ENCODE assay signal across 11 cellular contexts in genomic region chr10:8137272-8137680, GRCh38.
DNase-seq lines count a peak whose midpoint lies in the region; ATAC-seq, FAIRE-seq and TF ChIP-seq lines count a peak whose summit lies in the region.
"Had no signal": no experiment of that assay in that cellular context is flagged by ENCODE, and none has a peak within 500 bp of the region (broad histone marks: within the 10 kb centered on the region; RNA-seq: fewer than 3 reads in every experiment).

No MANE protein-coding gene starts in this region.

- H3K79me2 ChIP-seq in H1 (ENCODE audit: control insufficient read depth in 1 of 2, insufficient read depth in 2 of 2, low read length in 2 of 2) = no peaks in the 10 kb centered on the region

- no peak overlapping the region for H3K4me3 ChIP-seq in H1 (ENCODE audit: extremely low read depth in 1 of 4, insufficient read depth in 2 of 4, low read depth in 3 of 4, low read length in 4 of 4)
- H3K4me3 ChIP-seq: body of pancreas, psoas muscle, suprapubic skin had no signal

- no peaks in the 10 kb centered on the region for H4K20me1 ChIP-seq in H1 (replicated peaks in 1 of 2; ENCODE audit: control insufficient read depth in 1 of 2, insufficient read depth in 2 of 2, low read length in 2 of 2)

- H3K9me3 ChIP-seq in H1 (ENCODE audit: insufficient read depth in 2 of 2, low read depth in 1 of 2, low read length in 1 of 2) = no peaks in the 10 kb centered on the region
- H3K9me3 ChIP-seq: body of pancreas, psoas muscle, suprapubic skin had no signal

- H3K23ac ChIP-seq in H1 (ENCODE audit: insufficient read length) = no peak overlapping the region

- peaks cover 41 to 52% (median 44%) of the 10 kb centered on the region in 3 donors for H3K4me1 Mint-ChIP-seq in T-cell
- H3K4me1 Mint-ChIP-seq in stimulated activated naive CD8-positive, alpha-beta T cell treated with anti-CD3 and anti-CD28 coated beads, Interleukin-15, Interleukin-2, amounts not matched to agents 100 ng/mL and 50 ng/mL, for 24 hours (ENCODE audit: low read depth) = peaks cover 54% of the 10 kb centered on the region
- peaks cover 7% of the 10 kb centered on the region for H3K4me1 Mint-ChIP-seq in stimulated activated memory B cell treated with anti-CD40 and anti-IgM and Interleukin-4, amounts not matched to agents 10 μg/mL and 1 μg/mL and 100 μg/mL, for 72 hours

- no peak overlapping the region for H2AK5ac ChIP-seq in H1 (ENCODE audit: low read depth, low read length)

- peaks cover 3 to 6% of the 10 kb centered on the region in 2 donors for H3K27me3 Mint-ChIP-seq in T-cell
- peaks cover 8% of the 10 kb centered on the region for H3K27me3 Mint-ChIP-seq in stimulated activated naive CD8-positive, alpha-beta T cell treated with anti-CD3 and anti-CD28 coated beads, Interleukin-15, Interleukin-2, amounts not matched to agents 100 ng/mL and 50 ng/mL, for 24 hours
- H3K27me3 Mint-ChIP-seq in stimulated activated memory B cell treated with anti-CD40 and anti-IgM and Interleukin-4, amounts not matched to agents 10 μg/mL and 1 μg/mL and 100 μg/mL, for 72 hours = peaks cover 47% of the 10 kb centered on the region

- H3K36me3 Mint-ChIP-seq in T-cell = no peaks in the 10 kb centered on the region
- peaks cover 4% of the 10 kb centered on the region for H3K36me3 Mint-ChIP-seq in stimulated activated naive CD8-positive, alpha-beta T cell treated with anti-CD3 and anti-CD28 coated beads, Interleukin-15, Interleukin-2, amounts not matched to agents 100 ng/mL and 50 ng/mL, for 24 hours (ENCODE audit: low read depth)
- H3K36me3 Mint-ChIP-seq in stimulated activated memory B cell treated with anti-CD40 and anti-IgM and Interleukin-4, amounts not matched to agents 10 μg/mL and 1 μg/mL and 100 μg/mL, for 72 hours = no peaks in the 10 kb centered on the region

- no peak overlapping the region for H4K8ac ChIP-seq in H1 (ENCODE audit: extremely low read depth, insufficient read depth, low read length)

- H3K4me1 ChIP-seq in H1 (replicated peaks in 1 of 4; ENCODE audit: control insufficient read depth in 3 of 4, insufficient read depth in 4 of 4, low read length in 3 of 4) = no peaks in the 10 kb centered on the region
- H3K4me1 ChIP-seq: body of pancreas, psoas muscle, suprapubic skin had no signal

- no peak overlapping the region for H4K91ac ChIP-seq in H1 (replicated peaks; ENCODE audit: insufficient read length, low read length)

- H3K27me3 ChIP-seq in H1 (replicated peaks in 1 of 4; ENCODE audit: control insufficient read depth in 3 of 4, extremely low read depth in 1 of 4, insufficient read depth in 3 of 4, low read length in 3 of 4) = no peaks in the 10 kb centered on the region
- H3K27me3 ChIP-seq: body of pancreas, suprapubic skin had no signal

- WGBS in H1 (ENCODE audit: extremely low coverage in 1 of 2, insufficient coverage in 1 of 2, insufficient read length in 1 of 2, insufficient replicate concordance in 2 of 2, low coverage in 1 of 2, low lambda C conversion rate in 2 of 2, missing lambda C conversion rate in 1 of 2), 2 experiments = 89% methylated on average over 6 of the region's 6 CpGs; no CpG with 5 or more reads in 1 of the 2 experiments

- TF ChIP-seq EP300 in H1 (IDR thresholded peaks at IDR 0.05; ENCODE audit: borderline replicate concordance in 1 of 2, low read depth in 2 of 2, low read length in 2 of 2) = no peak

- H3K4me3 Mint-ChIP-seq in T-cell = peak overlapping the region; percentile 78 to 83 (median 80)
- H3K4me3 Mint-ChIP-seq in stimulated activated naive CD8-positive, alpha-beta T cell treated with anti-CD3 and anti-CD28 coated beads, Interleukin-15, Interleukin-2, amounts not matched to agents 100 ng/mL and 50 ng/mL, for 24 hours = peak overlapping the region; percentile 78
- H3K4me3 Mint-ChIP-seq in stimulated activated memory B cell treated with anti-CD40 and anti-IgM and Interleukin-4, amounts not matched to agents 10 μg/mL and 1 μg/mL and 100 μg/mL, for 72 hours = no peak overlapping the region

- H3K27ac ChIP-seq in H1 (ENCODE audit: low read depth, low read length) = no peak overlapping the region
- H3K27ac ChIP-seq: body of pancreas, psoas muscle, suprapubic skin had no signal

- TF ChIP-seq RAD21 in H1 (IDR thresholded peaks at IDR 0.05 in 1 of 2, conservative IDR thresholded peaks at IDR 0.05 in 1 of 2; ENCODE audit: low read depth in 2 of 2, low read length in 2 of 2) = no peak

- no peaks in the 10 kb centered on the region for H3K79me1 ChIP-seq in H1 (ENCODE audit: low read depth, low read length)

- H3K9me3 Mint-ChIP-seq in T-cell = no peaks in the 10 kb centered on the region
- H3K9me3 Mint-ChIP-seq in stimulated activated naive CD8-positive, alpha-beta T cell treated with anti-CD3 and anti-CD28 coated beads, Interleukin-15, Interleukin-2, amounts not matched to agents 100 ng/mL and 50 ng/mL, for 24 hours = no peaks in the 10 kb centered on the region
- H3K9me3 Mint-ChIP-seq in stimulated activated memory B cell treated with anti-CD40 and anti-IgM and Interleukin-4, amounts not matched to agents 10 μg/mL and 1 μg/mL and 100 μg/mL, for 72 hours = peaks cover 2% of the 10 kb centered on the region

- H3K27ac Mint-ChIP-seq in T-cell = peak overlapping the region; percentile 96 to 97
- peak overlapping the region; percentile 96 for H3K27ac Mint-ChIP-seq in stimulated activated naive CD8-positive, alpha-beta T cell treated with anti-CD3 and anti-CD28 coated beads, Interleukin-15, Interleukin-2, amounts not matched to agents 100 ng/mL and 50 ng/mL, for 24 hours
- H3K27ac Mint-ChIP-seq in stimulated activated memory B cell treated with anti-CD40 and anti-IgM and Interleukin-4, amounts not matched to agents 10 μg/mL and 1 μg/mL and 100 μg/mL, for 72 hours = no peak overlapping the region

- CTCF ChIA-PET in T-cell (lab: Charles Lee) = no interaction called here
- CTCF ChIA-PET in H1 (lab: Charles Lee; ENCODE audit: partially characterized antibody) = interaction anchor here (0.5 kb wide), 1 partner anchor 83 kb away, joined by 3 read pairs; the partner anchor contains the start of gene GATA3

- TF ChIP-seq CTCF in H1 (IDR thresholded peaks at IDR 0.05; ENCODE audit: control extremely low read depth in 1 of 3, insufficient read depth in 1 of 3, low read depth in 1 of 3, low read length in 3 of 3) = no peak

- 0 out of 2 replicates have a peak overlapping the region, but pooled peaks have one; percentile 14 for H2BK12ac ChIP-seq in H1 (ENCODE audit: low read depth, low read length)

- no peaks in the 10 kb centered on the region for H3K36me3 ChIP-seq in H1 (ENCODE audit: control insufficient read depth in 2 of 4, insufficient read depth in 4 of 4, low read length in 3 of 4)
- H3K36me3 ChIP-seq: suprapubic skin had no signal

- peak; percentile 76 to 82 (median 82) for ATAC-seq in T-cell (replicated peaks in 1 of 4)
- no peak for ATAC-seq in stimulated activated memory B cell treated with anti-CD40 and anti-IgM and Interleukin-4, amounts not matched to agents 10 μg/mL and 1 μg/mL and 100 μg/mL, for 72 hours
- ATAC-seq in HG03095 (IDR thresholded peaks at IDR 0.05; ENCODE audit: unreplicated experiment) = no peak
- ATAC-seq: body of pancreas, psoas muscle had no signal

- peak overlapping the region; percentile 11; the same call in 1 of the 2 replicates for H2AFZ ChIP-seq in H1 (ENCODE audit: low read length)

- no peak overlapping the region for H3K4me2 ChIP-seq in H1 (ENCODE audit: insufficient read depth in 1 of 2, low read depth in 2 of 2, low read length in 2 of 2)

- no peak for FAIRE-seq in H1 (lab: Jason Lieb, UNC)

- no peak overlapping the region for H3K4ac ChIP-seq in H1 (replicated peaks; ENCODE audit: insufficient read length, low read depth, low read length)

- no peak overlapping the region for H3K14ac ChIP-seq in H1 (ENCODE audit: insufficient read length)

- POLR2A ChIA-PET in T-cell (lab: Charles Lee) (interaction anchor here in 1 of 2 donors (0.6 to 1.2 kb wide), 4 partner anchors 83 to 195 kb away, joined by 3 to 4 read pairs (median 3); partner anchors contain the start of gene GATA3), H1 (lab: Charles Lee; ENCODE audit: partially characterized antibody) (no interaction called here)

- no peak overlapping the region; a peak in 1 of 7 replicates for H3K9ac ChIP-seq in H1 (replicated peaks in 1 of 4; ENCODE audit: extremely low read depth in 1 of 4, low read depth in 3 of 4, low read length in 3 of 4)

- H3K23me2 ChIP-seq in H1 (ENCODE audit: low read depth, low read length) = no peaks in the 10 kb centered on the region

- TF ChIP-seq POLR2A in H1 (IDR thresholded peaks at IDR 0.05; ENCODE audit: control extremely low read depth in 1 of 2, low read depth in 2 of 2, low read length in 2 of 2) = no peak

- H3K56ac ChIP-seq in H1 (replicated peaks; ENCODE audit: insufficient read length, low read depth, low read length) = no peak overlapping the region

- no peak overlapping the region for H3K18ac ChIP-seq in H1 (ENCODE audit: extremely low read depth, low read length)

- no peak overlapping the region for H2BK5ac ChIP-seq in H1 (ENCODE audit: low read depth, low read length)

- H2BK15ac ChIP-seq in H1 (ENCODE audit: low read length) = no peak overlapping the region

- H2BK120ac ChIP-seq in H1 (replicated peaks; ENCODE audit: low read depth, low read length) = no peak overlapping the region

- DNase-seq in T-cell (peak in 27 of 34 experiments; percentile 2 to 34 (median 13)), H1 (ENCODE audit: low read depth in 1 of 2, low spot score in 2 of 2) (no peak), NCI-H2171 treated with DMSO at 0.1 percent for 48 hours (lab: John Stamatoyannopoulos, UW) (no peak)
- peak; percentile 34 for DNase-seq in activated T-cell treated with anti-CD3 and anti-CD28 coated beads, Interleukin-2, amount 50 U/mL, for 1 hour
- DNase-seq: body of pancreas, NCI-H2107, psoas muscle had no signal

- no peak overlapping the region for H2BK20ac ChIP-seq in H1 (ENCODE audit: low read length)

- no peak overlapping the region for H4K5ac ChIP-seq in H1 (ENCODE audit: insufficient read length, low read depth, low read length)

TF ChIP-seq in H1, 55 proteins besides CTCF, POLR2A, EP300 and RAD21:
- no peak for TF ChIP-seq CEBPB (IDR thresholded peaks at IDR 0.05; ENCODE audit: low read depth, low read length)
- TF ChIP-seq YY1 (IDR thresholded peaks at IDR 0.05; ENCODE audit: low read depth, low read length) = no peak

Comparison
In these comparisons a context has a peak if more than half of its experiments do, and no peak if none do; other contexts are left out.
1. ATAC-seq: peak in T-cell (4 of 4); none in stimulated activated memory B cell treated with anti-CD40 and anti-IgM and Interleukin-4, amounts not matched to agents 10 μg/mL and 1 μg/mL and 100 μg/mL, for 72 hours (single experiment) and HG03095 (single experiment).
2. DNase-seq: peak in T-cell (27 of 34) and activated T-cell treated with anti-CD3 and anti-CD28 coated beads, Interleukin-2, amount 50 U/mL, for 1 hour (single experiment); none in H1 (0 of 2) and NCI-H2171 treated with DMSO at 0.1 percent for 48 hours (single experiment).